Comparison of ENCODE assay signal across 7 cellular contexts in the genomic region with DNA sequence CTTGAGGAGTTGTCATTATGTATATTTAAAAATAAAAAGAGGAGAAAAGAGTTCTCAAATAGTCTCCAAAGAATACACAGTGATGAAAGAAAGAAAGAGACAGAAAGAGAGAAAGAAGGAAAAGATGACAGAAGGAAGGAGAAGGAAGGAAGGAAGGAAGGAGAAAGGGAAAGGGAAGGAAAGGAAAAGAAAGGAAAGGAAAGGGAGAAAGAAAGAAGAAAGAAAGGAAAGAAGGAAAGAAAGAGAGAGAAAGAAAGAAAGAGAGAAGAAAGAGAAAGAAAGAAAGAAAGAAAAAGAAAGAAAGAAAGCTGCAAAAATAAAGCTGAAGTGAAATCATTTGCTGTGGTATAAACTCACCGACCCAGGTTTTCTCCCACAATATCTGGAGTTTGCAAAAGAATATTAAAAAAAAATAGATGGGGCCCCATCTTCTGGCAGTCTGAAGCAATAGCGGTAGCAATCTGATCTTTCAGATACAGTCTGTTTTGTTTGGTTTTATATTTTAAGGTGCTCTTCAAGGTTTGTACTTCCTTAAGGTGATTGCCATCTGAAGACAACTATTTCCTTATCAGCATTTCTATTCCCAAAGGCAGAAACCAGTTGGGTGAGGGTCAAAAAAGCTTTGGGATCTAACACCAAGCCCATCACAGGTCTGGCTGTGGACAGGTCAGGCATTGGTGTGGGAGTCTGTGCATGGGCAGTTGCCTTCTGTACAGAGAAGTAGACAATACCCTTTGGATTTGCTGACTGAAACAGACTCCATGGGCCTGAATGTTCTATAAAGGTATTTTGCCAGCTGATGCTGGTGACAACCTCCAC.
DNase-seq lines count a peak whose midpoint lies in the region; ATAC-seq and TF ChIP-seq lines count a peak whose summit lies in the region.

No MANE protein-coding gene starts in this region.

- H3K9me2 ChIP-seq in Loucy (replicated peaks; ENCODE audit: low read depth, low read length): no peaks in the 10 kb centered on the region

- no peaks in the 10 kb centered on the region for H3K4me1 ChIP-seq in Loucy (ENCODE audit: insufficient read depth, low read length, poor library complexity, severe bottlenecking)

- TF ChIP-seq CTCF in Loucy (conservative IDR thresholded peaks at IDR 0.05; ENCODE audit: low read length): peak; percentile 83
- peak; percentile 58 for TF ChIP-seq CTCF in MCF 10A (IDR thresholded peaks at IDR 0.05; ENCODE audit: unreplicated experiment)
- peak; percentile 58 for TF ChIP-seq CTCF in neural crest cell (conservative IDR thresholded peaks at IDR 0.05)

- no peaks in the 10 kb centered on the region for H3K9me3 ChIP-seq in Loucy (ENCODE audit: insufficient read depth, low read depth, low read length)

- peaks cover 12% of the 10 kb centered on the region for H3K4me1 Mint-ChIP-seq in MCF 10A (ENCODE audit: insufficient read depth, unreplicated experiment)
- H3K4me1 Mint-ChIP-seq in neural crest cell: peaks cover 17% of the 10 kb centered on the region

- H3K9me3 Mint-ChIP-seq in MCF 10A (ENCODE audit: unreplicated experiment) (no peaks in the 10 kb centered on the region), neural crest cell (no peaks in the 10 kb centered on the region)

- H3F3A ChIP-seq in Loucy (ENCODE audit: low read depth): no peaks in the 10 kb centered on the region

- no peak overlapping the region for H3K4me3 ChIP-seq in Loucy (ENCODE audit: low read length, poor library complexity, severe bottlenecking)

- no TSS peak for BruUV-seq in MCF 10A (replicated peaks; lab: Mats Ljungman, UMichigan)

- H3K36me3 ChIP-seq in Loucy (ENCODE audit: insufficient read depth, low read length): no peaks in the 10 kb centered on the region

- no peak overlapping the region for H3K4me2 ChIP-seq in Loucy (ENCODE audit: low read depth, low read length, poor library complexity, severe bottlenecking)

- no peaks in the 10 kb centered on the region for H3K79me2 ChIP-seq in Loucy (ENCODE audit: insufficient read depth, low read length)

- no peaks in the 10 kb centered on the region for H3K27me3 Mint-ChIP-seq in MCF 10A (ENCODE audit: insufficient read depth, unreplicated experiment)
- no peaks in the 10 kb centered on the region for H3K27me3 Mint-ChIP-seq in neural crest cell (ENCODE audit: low read depth)

- no peak overlapping the region for H3K4me3 Mint-ChIP-seq in MCF 10A (ENCODE audit: unreplicated experiment)
- no peak overlapping the region for H3K4me3 Mint-ChIP-seq in neural crest cell

- H3K27ac Mint-ChIP-seq in MCF 10A (ENCODE audit: low read depth, unreplicated experiment) (peak overlapping the region; percentile 28), neural crest cell (ENCODE audit: unreplicated experiment) (no peak overlapping the region)

- H2AFZ ChIP-seq in Loucy (ENCODE audit: low read length): no peak overlapping the region

- intact Hi-C loops in MCF 10A (cut with micrococcal nuclease): loop anchor here (1.0 to 10.0 kb wide), 5 partner anchors 119 to 1506 kb away; no protein-coding TSS in a partner anchor

- H4K20me1 ChIP-seq in Loucy (ENCODE audit: insufficient read depth, low read length, poor library complexity, severe bottlenecking): no peaks in the 10 kb centered on the region

- H3K36me3 Mint-ChIP-seq in MCF 10A (ENCODE audit: insufficient read depth, unreplicated experiment) (no peaks in the 10 kb centered on the region), neural crest cell (ENCODE audit: low read depth) (no peaks in the 10 kb centered on the region)

- ATAC-seq in GM18909 (IDR thresholded peaks at IDR 0.05; ENCODE audit: poor library complexity, unreplicated experiment) (peak; percentile 44), HG02938 (IDR thresholded peaks at IDR 0.05; ENCODE audit: unreplicated experiment) (no peak)

- POLR2A ChIA-PET in MCF 10A (lab: Yijun Ruan, JAX): interaction anchor here (0.7 to 2.1 kb wide), 3 partner anchors 119 to 391 kb away, joined by 5 to 6 read pairs (median 5); no protein-coding TSS in a partner anchor

- DNase-seq in MCF 10A (ENCODE audit: unreplicated experiment) (peak; percentile 51), neural crest cell (ENCODE audit: low read depth, low spot score) (no peak), nucleus accumbens (lab: John Stamatoyannopoulos, UW) (no peak)
- no peak for DNase-seq in activated CD4-positive, CD25-positive, alpha-beta regulatory T cell (lab: John Stamatoyannopoulos, UW)

- H3K27me3 ChIP-seq in Loucy (ENCODE audit: insufficient read depth, low read length, poor library complexity, severe bottlenecking): no peaks in the 10 kb centered on the region

- CTCF ChIA-PET in MCF 10A (lab: Yijun Ruan, JAX): interaction anchor here (0.5 to 4.8 kb wide), 20 partner anchors 8 to 1708 kb away, joined by 3 to 41 read pairs (median 4); no protein-coding TSS in a partner anchor

- no peak overlapping the region for H3K9ac ChIP-seq in Loucy (ENCODE audit: low read depth, low read length, poor library complexity, severe bottlenecking)
